Comparison of ENCODE assay signal across 17 cellular contexts in genomic region chr6:149478631-149479314, GRCh38. TPM values are rescaled to one million over a fixed set of nuclear protein-coding genes. Genes with fewer than 3 reads are reported as not detected.
A peak's percentile ranks its signal among the peaks of the same experiment; 100 is the strongest.
DNase-seq lines count a peak whose midpoint lies in the region; ATAC-seq and TF ChIP-seq lines count a peak whose summit lies in the region.
"Had no signal": no experiment of that assay in that cellular context is flagged by ENCODE, and none has a peak within 500 bp of the region (broad histone marks: within the 10 kb centered on the region; RNA-seq: fewer than 3 reads in every experiment).

No MANE protein-coding gene starts in this region.

- H3K4me1 ChIP-seq in DOHH2 (ENCODE audit: control insufficient read depth, low read length) (peaks cover 98% of the 10 kb centered on the region), tibial artery (peaks cover 0 to 17% (median 6%) of the 10 kb centered on the region in 4 donors)

- peaks cover 56% of the 10 kb centered on the region for H3K4me1 Mint-ChIP-seq in activated CD4-positive, alpha-beta T cell treated with anti-CD3 and anti-CD28 coated beads for 36 hours
- peaks cover 91% of the 10 kb centered on the region for H3K4me1 Mint-ChIP-seq in activated B cell treated with CpG ODN at 0.5 μM for 24 hours
- H3K4me1 Mint-ChIP-seq in memory B cell: peaks cover 69% of the 10 kb centered on the region

- no peaks in the 10 kb centered on the region for H3K27me3 Mint-ChIP-seq in activated CD4-positive, alpha-beta T cell treated with anti-CD3 and anti-CD28 coated beads for 36 hours
- no peaks in the 10 kb centered on the region for H3K27me3 Mint-ChIP-seq in activated B cell treated with CpG ODN at 0.5 μM for 24 hours
- H3K27me3 Mint-ChIP-seq in memory B cell: no peaks in the 10 kb centered on the region

- TF ChIP-seq CTCF in DOHH2 (IDR thresholded peaks at IDR 0.05; ENCODE audit: low read depth, low read length, poor library complexity, severe bottlenecking) (no peak), activated B cell treated with CpG ODN at 0.5 μM for 24 hours (IDR thresholded peaks at IDR 0.05) (no peak), tibial artery (IDR thresholded peaks at IDR 0.05) (no peak)

- H3K27me3 ChIP-seq in DOHH2 (ENCODE audit: control insufficient read depth, low read length): no peaks in the 10 kb centered on the region
- peaks cover 0 to 7% of the 10 kb centered on the region in 2 donors for H3K27me3 ChIP-seq in tibial artery
- H3K27me3 ChIP-seq: gastrocnemius medialis had no signal

- CTCF ChIA-PET in activated CD4-positive, alpha-beta T cell treated with anti-CD3 and anti-CD28 coated beads for 36 hours (lab: Charles Lee): interaction anchor here (0.7 to 2.3 kb wide), 7 partner anchors 9 to 187 kb away, joined by 3 to 23 read pairs (median 3); partner anchors contain the start of gene PPIL4
- CTCF ChIA-PET in activated B cell treated with CpG ODN at 0.5 μM for 24 hours (lab: Charles Lee): no interaction called here

- H3K4me3 ChIP-seq in DOHH2 (ENCODE audit: low read length) (peak overlapping the region; percentile 89), tibial artery (no peak overlapping the region)
- H3K4me3 ChIP-seq: gastrocnemius medialis, left ventricle myocardium inferior had no signal

- H3K36me3 ChIP-seq in DOHH2 (ENCODE audit: control insufficient read depth, low read length) (peaks cover 45% of the 10 kb centered on the region), tibial artery (no peaks in the 10 kb centered on the region)
- H3K36me3 ChIP-seq: gastrocnemius medialis, left ventricle myocardium inferior had no signal

- intact Hi-C loops in activated CD4-positive, alpha-beta T cell treated with anti-CD3 and anti-CD28 coated beads for 36 hours (cut with DNase I, micrococcal nuclease): no loop called here
- intact Hi-C loops in activated B cell treated with CpG ODN at 0.5 μM for 24 hours (cut with micrococcal nuclease): no loop called here
- intact Hi-C loops in tibial artery (cut with DNase I; ENCODE audit: low total_unique reads): no loop called here

- ATAC-seq in activated CD4-positive, alpha-beta T cell treated with anti-CD3 and anti-CD28 coated beads for 36 hours: no peak
- ATAC-seq in activated B cell treated with CpG ODN at 0.5 μM for 24 hours (ENCODE audit: low read depth) (no peak), memory B cell (ENCODE audit: low read depth) (no peak), HG02610 (IDR thresholded peaks at IDR 0.05; ENCODE audit: unreplicated experiment) (no peak), GM18870 (IDR thresholded peaks at IDR 0.05; ENCODE audit: unreplicated experiment) (no peak)
- ATAC-seq: gastrocnemius medialis had no signal

- no peaks in the 10 kb centered on the region for H3K9me3 Mint-ChIP-seq in activated CD4-positive, alpha-beta T cell treated with anti-CD3 and anti-CD28 coated beads for 36 hours (ENCODE audit: low read depth)
- H3K9me3 Mint-ChIP-seq in activated B cell treated with CpG ODN at 0.5 μM for 24 hours (no peaks in the 10 kb centered on the region), memory B cell (no peaks in the 10 kb centered on the region)

- peak overlapping the region; percentile 99 for H3K4me2 ChIP-seq in DOHH2 (ENCODE audit: low read length)

- H3K79me2 ChIP-seq in DOHH2 (ENCODE audit: control insufficient read depth, low read length): peaks cover 77% of the 10 kb centered on the region

- no peaks in the 10 kb centered on the region for H3K9me2 ChIP-seq in DOHH2 (replicated peaks; ENCODE audit: control insufficient read depth, low read length)

- H3F3A ChIP-seq in DOHH2 (ENCODE audit: control insufficient read depth, insufficient read depth): peaks cover 32% of the 10 kb centered on the region

- peak overlapping the region; percentile 56 for H3K27ac Mint-ChIP-seq in activated CD4-positive, alpha-beta T cell treated with anti-CD3 and anti-CD28 coated beads for 36 hours
- peak overlapping the region; percentile 99 for H3K27ac Mint-ChIP-seq in activated B cell treated with CpG ODN at 0.5 μM for 24 hours
- H3K27ac Mint-ChIP-seq in memory B cell: peak overlapping the region; percentile 100

- no peak for DNase-seq in activated CD4-positive, alpha-beta T cell treated with anti-CD3 and anti-CD28 coated beads for 36 hours
- DNase-seq in activated CD4-positive, alpha-beta T cell treated with anti-CD3 and anti-CD28 coated beads, Interleukin-2, amount 50 U/mL, for 48 hours: no peak
- DNase-seq in activated B cell treated with CpG ODN at 0.5 μM for 24 hours: no peak
- no peak for DNase-seq in memory B cell (ENCODE audit: low spot score in 2 of 2)
- no peak for DNase-seq in tibial artery
- DNase-seq: amniotic stem cell; Calu3; gastrocnemius medialis; left ventricle myocardium inferior; NCI-H1417 treated with DMSO at 0.1 percent for 48 hours; NCI-H510A; posterior cingulate gyrus; small intestine; stimulated activated naive CD4-positive, alpha-beta T cell had no signal

- no peaks in the 10 kb centered on the region for H4K20me1 ChIP-seq in DOHH2 (ENCODE audit: control insufficient read depth, insufficient read depth, low read depth, low read length)

- POLR2A ChIA-PET in activated CD4-positive, alpha-beta T cell treated with anti-CD3 and anti-CD28 coated beads for 36 hours (lab: Charles Lee): interaction anchor here (1.9 kb wide), 1 partner anchor 30 kb away, joined by 7 read pairs; no protein-coding TSS in a partner anchor
- POLR2A ChIA-PET in activated B cell treated with CpG ODN at 0.5 μM for 24 hours (lab: Charles Lee): interaction anchor here (0.6 to 0.7 kb wide), 2 partner anchors 262 to 722 kb away, joined by 3 read pairs; no protein-coding TSS in a partner anchor

- H3K27ac ChIP-seq in DOHH2 (ENCODE audit: low read depth, low read length) (peak overlapping the region; percentile 100), tibial artery (no peak overlapping the region)
- H3K27ac ChIP-seq: gastrocnemius medialis, left ventricle myocardium inferior had no signal

- H3K9me3 ChIP-seq in DOHH2 (ENCODE audit: control insufficient read depth, insufficient read depth, low read length): no peaks in the 10 kb centered on the region
- no peaks in the 10 kb centered on the region for H3K9me3 ChIP-seq in tibial artery
- H3K9me3 ChIP-seq: gastrocnemius medialis, left ventricle myocardium inferior had no signal

- H3K4me3 Mint-ChIP-seq in activated CD4-positive, alpha-beta T cell treated with anti-CD3 and anti-CD28 coated beads for 36 hours: peak overlapping the region; percentile 92
- H3K4me3 Mint-ChIP-seq in activated B cell treated with CpG ODN at 0.5 μM for 24 hours: peak overlapping the region; percentile 66
- peak overlapping the region; percentile 58 for H3K4me3 Mint-ChIP-seq in memory B cell

- peaks cover 65% of the 10 kb centered on the region for H3K36me3 Mint-ChIP-seq in activated CD4-positive, alpha-beta T cell treated with anti-CD3 and anti-CD28 coated beads for 36 hours (ENCODE audit: low read depth)
- H3K36me3 Mint-ChIP-seq in activated B cell treated with CpG ODN at 0.5 μM for 24 hours (ENCODE audit: low read depth): peaks cover 74% of the 10 kb centered on the region
- H3K36me3 Mint-ChIP-seq in memory B cell: peaks cover 24% of the 10 kb centered on the region

RNA-seq across cellular contexts. Expression of gene ZC3H12D, which starts 6.0 kb away (rescaled TPM):
- total RNA-seq in activated CD4-positive, alpha-beta T cell treated with anti-CD3 and anti-CD28 coated beads for 36 hours: 10 to 100 TPM; 72.2 to 89.9 TPM
- total RNA-seq in activated B cell treated with CpG ODN at 0.5 μM for 24 hours: 184 and 225 TPM in 2 replicates
